ENCODE assay signal across 12 cellular contexts in the genomic region with DNA sequence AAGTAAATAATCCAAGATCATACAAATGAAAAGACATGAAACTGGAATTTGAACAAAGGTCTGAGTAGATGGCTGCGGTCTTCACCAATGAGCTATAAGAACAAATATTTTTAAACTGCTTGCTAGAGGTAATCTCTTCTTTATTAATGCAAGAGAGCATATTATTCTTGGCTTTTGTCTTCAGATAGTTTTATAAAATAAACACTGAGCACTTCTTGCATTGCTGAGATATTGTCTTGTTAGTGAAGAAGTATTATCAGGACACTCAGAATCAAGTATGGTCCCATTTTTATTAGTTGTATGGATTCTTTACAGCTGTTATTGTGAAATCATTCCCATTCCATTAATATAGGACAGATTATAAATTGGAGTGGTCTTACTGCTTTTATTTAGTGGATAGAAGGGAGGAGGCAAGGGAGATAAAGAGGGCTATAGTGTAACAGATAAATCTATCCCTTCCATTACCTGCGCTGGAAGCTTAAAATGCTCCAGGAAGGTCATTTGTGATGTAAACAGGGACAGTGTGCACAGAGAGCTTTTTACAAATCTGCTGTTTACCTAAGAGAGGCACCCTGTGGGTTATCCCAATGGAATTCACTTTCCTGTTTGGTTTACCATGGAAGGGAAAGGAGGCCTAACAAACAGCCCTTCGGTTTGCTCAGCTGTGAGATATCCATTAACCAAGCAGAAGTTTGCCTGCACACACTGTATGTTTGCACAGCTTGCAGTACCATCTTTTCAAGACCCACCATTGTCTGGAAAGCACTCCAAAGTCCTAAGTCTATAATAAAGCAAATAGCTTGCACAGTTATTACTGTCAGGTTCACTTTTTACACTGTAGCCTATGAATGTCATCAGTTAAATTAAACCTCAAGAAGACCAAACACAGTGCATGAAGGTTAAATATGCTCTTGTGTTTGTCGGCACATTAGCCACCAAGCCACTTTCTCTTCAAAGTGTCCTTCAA.
DNase-seq lines count a peak whose midpoint lies in the region; ATAC-seq and TF ChIP-seq lines count a peak whose summit lies in the region.
"Had no signal": no experiment of that assay in that cellular context is flagged by ENCODE, and none has a peak within 500 bp of the region (broad histone marks: within the 10 kb centered on the region; RNA-seq: fewer than 3 reads in every experiment).

No MANE protein-coding gene starts in this region.

- WGBS in mesenchymal stem cell = 68% methylated on average over 3 of the region's 4 CpGs

- no peak overlapping the region for H4K8ac ChIP-seq in mesenchymal stem cell (ENCODE audit: low read length)

- H4K91ac ChIP-seq in mesenchymal stem cell (ENCODE audit: low read length) = no peak overlapping the region

- no peak for TF ChIP-seq POLR2A in gastrocnemius medialis (IDR thresholded peaks at IDR 0.05)

- H3K9ac ChIP-seq in mesenchymal stem cell (ENCODE audit: low read length) = no peak overlapping the region

- H3K9me3 ChIP-seq in mesenchymal stem cell (ENCODE audit: control insufficient read depth, low read length) (no peaks in the 10 kb centered on the region), gastrocnemius medialis (no peaks in the 10 kb centered on the region)

- no peaks in the 10 kb centered on the region for H4K20me1 ChIP-seq in GM23338 (replicated peaks; ENCODE audit: insufficient read depth)

- TF ChIP-seq CTCF in GM23338 (conservative IDR thresholded peaks at IDR 0.05; ENCODE audit: low read depth in 2 of 2) = no peak
- no peak for TF ChIP-seq CTCF in gastrocnemius medialis (IDR thresholded peaks at IDR 0.05 in 4 of 5, conservative IDR thresholded peaks at IDR 0.05 in 1 of 5)

- peaks cover 5% of the 10 kb centered on the region; the same call in 1 of the 2 replicates for H3K9me2 ChIP-seq in GM23338 (ENCODE audit: insufficient read depth)

- H3K79me2 ChIP-seq in GM23338 (replicated peaks; ENCODE audit: insufficient read depth) = no peaks in the 10 kb centered on the region

- intact Hi-C loops in gastrocnemius medialis (cut with DNase I; ENCODE audit: low total_unique reads) = no loop called here

- H2AFZ ChIP-seq in GM23338 (no peak overlapping the region), mesenchymal stem cell (ENCODE audit: low read depth, low read length) (no peak overlapping the region)

- peaks cover 25% of the 10 kb centered on the region; the same call in 2 of the 3 replicates for H3K36me3 Mint-ChIP-seq in GM23338 (ENCODE audit: low read depth)
- H3K36me3 Mint-ChIP-seq: activated CD8-positive, alpha-beta memory T cell treated with anti-CD3 and anti-CD28 coated beads, Interleukin-2, amount 10 ng/mL, durations not matched to agents 7 days and 5 days; immature natural killer cell had no signal

- H3K4me3 Mint-ChIP-seq in GM23338 = no peak overlapping the region
- H3K4me3 Mint-ChIP-seq: activated CD8-positive, alpha-beta memory T cell treated with anti-CD3 and anti-CD28 coated beads, Interleukin-2, amount 10 ng/mL, durations not matched to agents 7 days and 5 days; immature natural killer cell; stimulated activated naive CD8-positive, alpha-beta T cell treated with anti-CD3 and anti-CD28 coated beads, Interleukin-15, Interleukin-2, amounts not matched to agents 100 ng/mL and 50 ng/mL, for 24 hours had no signal

- H3K4me3 ChIP-seq in GM23338 (no peak overlapping the region), mesenchymal stem cell (ENCODE audit: insufficient read depth in 1 of 2, low read depth in 1 of 2, low read length in 2 of 2) (no peak overlapping the region), gastrocnemius medialis (no peak overlapping the region)

- peak; percentile 68 for DNase-seq in GM23338 (ENCODE audit: low spot score)
- peak; percentile 88 to 91 for DNase-seq in NCI-H1930 (lab: John Stamatoyannopoulos, UW)
- DNase-seq in SHP77 treated with DMSO at 0.1 percent for 48 hours (lab: John Stamatoyannopoulos, UW) = peak; percentile 98
- DNase-seq in mesenchymal stem cell = peak; percentile 32
- DNase-seq in G401 (ENCODE audit: low spot score) = no peak
- DNase-seq in C1 segment of cervical spinal cord (lab: John Stamatoyannopoulos, UW) = no peak
- DNase-seq in gastrocnemius medialis = no peak
- DNase-seq in effector CD4-positive, alpha-beta T cell = no peak
- DNase-seq: activated CD8-positive, alpha-beta memory T cell treated with anti-CD3 and anti-CD28 coated beads, Interleukin-2, amount 10 ng/mL, durations not matched to agents 7 days and 5 days; AML-193; immature natural killer cell had no signal

- in situ Hi-C loops in G401 (cut with HindIII; ENCODE audit: low sequenced_read_pairs) = no loop called here
- in situ Hi-C loops in gastrocnemius medialis (cut with MboI; ENCODE audit: low sequenced_read_pairs in 4 of 4) = no loop called here

- H3K23ac ChIP-seq in mesenchymal stem cell (ENCODE audit: low read length in 2 of 2) = no peak overlapping the region

- no peak overlapping the region for H3K27ac Mint-ChIP-seq in GM23338
- H3K27ac Mint-ChIP-seq: activated CD8-positive, alpha-beta memory T cell treated with anti-CD3 and anti-CD28 coated beads, Interleukin-2, amount 10 ng/mL, durations not matched to agents 7 days and 5 days; immature natural killer cell; stimulated activated naive CD8-positive, alpha-beta T cell treated with anti-CD3 and anti-CD28 coated beads, Interleukin-15, Interleukin-2, amounts not matched to agents 100 ng/mL and 50 ng/mL, for 24 hours had no signal

- H3K4me1 ChIP-seq in GM23338 (ENCODE audit: insufficient read depth) (peaks cover 23% of the 10 kb centered on the region), mesenchymal stem cell (ENCODE audit: control insufficient read depth, insufficient read depth, low read depth, low read length) (peaks cover 4% of the 10 kb centered on the region), gastrocnemius medialis (no peaks in the 10 kb centered on the region)

- no peak overlapping the region for H2AK5ac ChIP-seq in mesenchymal stem cell (ENCODE audit: low read length, severe bottlenecking)

- H3K4me1 Mint-ChIP-seq in GM23338 = peaks cover 35% of the 10 kb centered on the region
- H3K4me1 Mint-ChIP-seq: immature natural killer cell had no signal

- H3F3A ChIP-seq in GM23338 (replicated peaks; ENCODE audit: low read depth) = no peaks in the 10 kb centered on the region

- no peaks in the 10 kb centered on the region; the same call in 1 of the 2 replicates for H3K36me3 ChIP-seq in GM23338 (ENCODE audit: insufficient read depth)
- H3K36me3 ChIP-seq in mesenchymal stem cell (ENCODE audit: control insufficient read depth in 1 of 2, insufficient read depth in 2 of 2, low read depth in 1 of 2, low read length in 2 of 2) = no peaks in the 10 kb centered on the region
- no peaks in the 10 kb centered on the region for H3K36me3 ChIP-seq in gastrocnemius medialis

- no peak overlapping the region for H3K14ac ChIP-seq in mesenchymal stem cell (ENCODE audit: low read length in 2 of 2)

- H2BK120ac ChIP-seq in mesenchymal stem cell (ENCODE audit: low read depth, low read length) = no peak overlapping the region

- peak overlapping the region in 1 of 2 experiments; percentile 24 for H3K18ac ChIP-seq in mesenchymal stem cell (ENCODE audit: low read depth in 1 of 2, low read length in 2 of 2)

- no peaks in the 10 kb centered on the region for H3K27me3 Mint-ChIP-seq in GM23338 (ENCODE audit: insufficient read depth, low read depth, poor library complexity)
- H3K27me3 Mint-ChIP-seq: activated CD8-positive, alpha-beta memory T cell treated with anti-CD3 and anti-CD28 coated beads, Interleukin-2, amount 10 ng/mL, durations not matched to agents 7 days and 5 days; stimulated activated naive CD8-positive, alpha-beta T cell treated with anti-CD3 and anti-CD28 coated beads, Interleukin-15, Interleukin-2, amounts not matched to agents 100 ng/mL and 50 ng/mL, for 24 hours had no signal

- H2BK12ac ChIP-seq in mesenchymal stem cell (ENCODE audit: low read length in 2 of 2) = no peak overlapping the region

- no peaks in the 10 kb centered on the region for H3K27me3 ChIP-seq in GM23338 (ENCODE audit: insufficient read depth)
- no peaks in the 10 kb centered on the region for H3K27me3 ChIP-seq in mesenchymal stem cell (ENCODE audit: control insufficient read depth in 1 of 2, insufficient read depth in 1 of 2, low read length in 2 of 2)
- H3K27me3 ChIP-seq in gastrocnemius medialis = no peaks in the 10 kb centered on the region

- no peak overlapping the region for H3K4ac ChIP-seq in mesenchymal stem cell (ENCODE audit: low read depth in 1 of 2, low read length in 2 of 2)

- H2BK15ac ChIP-seq in mesenchymal stem cell (ENCODE audit: low read depth, poor library complexity, severe bottlenecking) = no peak overlapping the region

- ATAC-seq in GM23338 = peak; percentile 96
- no peak for ATAC-seq in gastrocnemius medialis
- ATAC-seq: activated CD8-positive, alpha-beta memory T cell treated with anti-CD3 and anti-CD28 coated beads, Interleukin-2, amount 10 ng/mL, durations not matched to agents 7 days and 5 days had no signal

- peaks cover 17% of the 10 kb centered on the region for H3K9me3 Mint-ChIP-seq in GM23338
- H3K9me3 Mint-ChIP-seq: immature natural killer cell had no signal

- peak overlapping the region; percentile 58 for H3K4me2 ChIP-seq in GM23338
- H3K4me2 ChIP-seq in mesenchymal stem cell (ENCODE audit: low read length, poor library complexity, severe bottlenecking) = no peak overlapping the region

- peak overlapping the region; percentile 56; the same call in 1 of the 2 replicates for H3K27ac ChIP-seq in GM23338 (ENCODE audit: low read depth)
- peak overlapping the region; percentile 32 for H3K27ac ChIP-seq in mesenchymal stem cell (ENCODE audit: low read length, poor library complexity, severe bottlenecking)
- no peak overlapping the region for H3K27ac ChIP-seq in gastrocnemius medialis

- no peaks in the 10 kb centered on the region for H3K79me1 ChIP-seq in mesenchymal stem cell (replicated peaks; ENCODE audit: low read length, poor library complexity, severe bottlenecking)

- no peak overlapping the region for H2BK5ac ChIP-seq in mesenchymal stem cell (ENCODE audit: low read depth, low read length, poor library complexity, severe bottlenecking)

TF ChIP-seq in GM23338, 12 proteins besides CTCF, POLR2A, EP300 and RAD21 (continues in another document):
- TF ChIP-seq NANOG (IDR thresholded peaks at IDR 0.05; ENCODE audit: borderline replicate concordance) = peak; percentile 43; the same call in 1 of the 2 replicates

Comparison
In these comparisons a context has a peak if more than half of its experiments do, and no peak if none do; other contexts are left out.
1. DNase-seq: peak in GM23338 (single experiment), NCI-H1930 (2 of 2), SHP77 treated with DMSO at 0.1 percent for 48 hours (single experiment) and mesenchymal stem cell (single experiment); none in G401 (single experiment), C1 segment of cervical spinal cord (0 of 14), gastrocnemius medialis (0 of 2) and effector CD4-positive, alpha-beta T cell (single experiment).
2. H3K27ac ChIP-seq: peak in GM23338 (single experiment) and mesenchymal stem cell (single experiment); none in gastrocnemius medialis (0 of 4).